In the genomic region with DNA sequence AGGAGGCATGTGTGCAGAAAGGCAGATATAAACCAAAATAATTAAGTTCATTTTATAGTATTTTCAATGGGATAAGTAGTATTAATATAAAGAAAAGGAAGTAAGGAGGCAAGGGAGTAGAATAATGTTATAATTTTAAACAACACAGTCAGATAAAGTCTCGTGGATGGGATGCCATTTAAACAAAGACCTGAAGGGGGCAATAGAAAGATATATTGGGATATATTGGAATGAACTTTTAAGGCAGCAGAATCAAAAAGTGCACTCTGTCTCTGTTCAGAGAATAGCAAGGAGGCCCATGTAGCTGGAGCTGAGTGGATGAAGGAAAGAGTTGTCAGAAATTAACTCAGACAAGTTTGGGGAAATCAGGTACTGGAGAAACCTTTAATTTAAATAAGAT, we compare ENCODE assay signal across 1 cellular context.
TF ChIP-seq lines count a peak whose summit lies in the region.

No MANE protein-coding gene starts in this region.

TF ChIP-seq in GM23338, 12 proteins besides CTCF, POLR2A, EP300 and RAD21 (continued from another document):
- TF ChIP-seq, protein P1, sequence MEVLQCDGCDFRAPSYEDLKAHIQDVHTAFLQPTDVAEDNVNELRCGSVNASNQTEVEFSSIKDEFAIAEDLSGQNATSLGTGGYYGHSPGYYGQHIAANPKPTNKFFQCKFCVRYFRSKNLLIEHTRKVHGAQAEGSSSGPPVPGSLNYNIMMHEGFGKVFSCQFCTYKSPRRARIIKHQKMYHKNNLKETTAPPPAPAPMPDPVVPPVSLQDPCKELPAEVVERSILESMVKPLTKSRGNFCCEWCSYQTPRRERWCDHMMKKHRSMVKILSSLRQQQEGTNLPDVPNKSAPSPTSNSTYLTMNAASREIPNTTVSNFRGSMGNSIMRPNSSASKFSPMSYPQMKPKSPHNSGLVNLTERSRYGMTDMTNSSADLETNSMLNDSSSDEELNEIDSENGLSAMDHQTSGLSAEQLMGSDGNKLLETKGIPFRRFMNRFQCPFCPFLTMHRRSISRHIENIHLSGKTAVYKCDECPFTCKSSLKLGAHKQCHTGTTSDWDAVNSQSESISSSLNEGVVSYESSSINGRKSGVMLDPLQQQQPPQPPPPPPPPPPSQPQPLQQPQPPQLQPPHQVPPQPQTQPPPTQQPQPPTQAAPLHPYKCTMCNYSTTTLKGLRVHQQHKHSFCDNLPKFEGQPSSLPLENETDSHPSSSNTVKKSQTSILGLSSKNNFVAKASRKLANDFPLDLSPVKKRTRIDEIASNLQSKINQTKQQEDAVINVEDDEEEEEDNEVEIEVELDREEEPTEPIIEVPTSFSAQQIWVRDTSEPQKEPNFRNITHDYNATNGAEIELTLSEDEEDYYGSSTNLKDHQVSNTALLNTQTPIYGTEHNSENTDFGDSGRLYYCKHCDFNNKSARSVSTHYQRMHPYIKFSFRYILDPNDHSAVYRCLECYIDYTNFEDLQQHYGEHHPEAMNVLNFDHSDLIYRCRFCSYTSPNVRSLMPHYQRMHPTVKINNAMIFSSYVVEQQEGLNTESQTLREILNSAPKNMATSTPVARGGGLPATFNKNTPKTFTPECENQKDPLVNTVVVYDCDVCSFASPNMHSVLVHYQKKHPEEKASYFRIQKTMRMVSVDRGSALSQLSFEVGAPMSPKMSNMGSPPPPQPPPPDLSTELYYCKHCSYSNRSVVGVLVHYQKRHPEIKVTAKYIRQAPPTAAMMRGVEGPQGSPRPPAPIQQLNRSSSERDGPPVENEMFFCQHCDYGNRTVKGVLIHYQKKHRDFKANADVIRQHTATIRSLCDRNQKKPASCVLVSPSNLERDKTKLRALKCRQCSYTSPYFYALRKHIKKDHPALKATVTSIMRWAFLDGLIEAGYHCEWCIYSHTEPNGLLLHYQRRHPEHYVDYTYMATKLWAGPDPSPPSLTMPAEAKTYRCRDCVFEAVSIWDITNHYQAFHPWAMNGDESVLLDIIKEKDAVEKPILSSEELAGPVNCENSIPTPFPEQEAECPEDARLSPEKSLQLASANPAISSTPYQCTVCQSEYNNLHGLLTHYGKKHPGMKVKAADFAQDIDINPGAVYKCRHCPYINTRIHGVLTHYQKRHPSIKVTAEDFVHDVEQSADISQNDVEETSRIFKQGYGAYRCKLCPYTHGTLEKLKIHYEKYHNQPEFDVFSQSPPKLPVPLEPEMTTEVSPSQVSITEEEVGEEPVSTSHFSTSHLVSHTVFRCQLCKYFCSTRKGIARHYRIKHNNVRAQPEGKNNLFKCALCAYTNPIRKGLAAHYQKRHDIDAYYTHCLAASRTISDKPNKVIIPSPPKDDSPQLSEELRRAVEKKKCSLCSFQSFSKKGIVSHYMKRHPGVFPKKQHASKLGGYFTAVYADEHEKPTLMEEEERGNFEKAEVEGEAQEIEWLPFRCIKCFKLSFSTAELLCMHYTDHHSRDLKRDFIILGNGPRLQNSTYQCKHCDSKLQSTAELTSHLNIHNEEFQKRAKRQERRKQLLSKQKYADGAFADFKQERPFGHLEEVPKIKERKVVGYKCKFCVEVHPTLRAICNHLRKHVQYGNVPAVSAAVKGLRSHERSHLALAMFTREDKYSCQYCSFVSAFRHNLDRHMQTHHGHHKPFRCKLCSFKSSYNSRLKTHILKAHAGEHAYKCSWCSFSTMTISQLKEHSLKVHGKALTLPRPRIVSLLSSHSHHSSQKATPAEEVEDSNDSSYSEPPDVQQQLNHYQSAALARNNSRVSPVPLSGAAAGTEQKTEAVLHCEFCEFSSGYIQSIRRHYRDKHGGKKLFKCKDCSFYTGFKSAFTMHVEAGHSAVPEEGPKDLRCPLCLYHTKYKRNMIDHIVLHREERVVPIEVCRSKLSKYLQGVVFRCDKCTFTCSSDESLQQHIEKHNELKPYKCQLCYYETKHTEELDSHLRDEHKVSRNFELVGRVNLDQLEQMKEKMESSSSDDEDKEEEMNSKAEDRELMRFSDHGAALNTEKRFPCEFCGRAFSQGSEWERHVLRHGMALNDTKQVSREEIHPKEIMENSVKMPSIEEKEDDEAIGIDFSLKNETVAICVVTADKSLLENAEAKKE (CRISPR knock-in tag; IDR thresholded peaks at IDR 0.05) = no peak
- TF ChIP-seq JUNB (IDR thresholded peaks at IDR 0.05; ENCODE audit: unreplicated experiment) = no peak
